ENCODE assay signal across 1 cellular context in the genomic region with DNA sequence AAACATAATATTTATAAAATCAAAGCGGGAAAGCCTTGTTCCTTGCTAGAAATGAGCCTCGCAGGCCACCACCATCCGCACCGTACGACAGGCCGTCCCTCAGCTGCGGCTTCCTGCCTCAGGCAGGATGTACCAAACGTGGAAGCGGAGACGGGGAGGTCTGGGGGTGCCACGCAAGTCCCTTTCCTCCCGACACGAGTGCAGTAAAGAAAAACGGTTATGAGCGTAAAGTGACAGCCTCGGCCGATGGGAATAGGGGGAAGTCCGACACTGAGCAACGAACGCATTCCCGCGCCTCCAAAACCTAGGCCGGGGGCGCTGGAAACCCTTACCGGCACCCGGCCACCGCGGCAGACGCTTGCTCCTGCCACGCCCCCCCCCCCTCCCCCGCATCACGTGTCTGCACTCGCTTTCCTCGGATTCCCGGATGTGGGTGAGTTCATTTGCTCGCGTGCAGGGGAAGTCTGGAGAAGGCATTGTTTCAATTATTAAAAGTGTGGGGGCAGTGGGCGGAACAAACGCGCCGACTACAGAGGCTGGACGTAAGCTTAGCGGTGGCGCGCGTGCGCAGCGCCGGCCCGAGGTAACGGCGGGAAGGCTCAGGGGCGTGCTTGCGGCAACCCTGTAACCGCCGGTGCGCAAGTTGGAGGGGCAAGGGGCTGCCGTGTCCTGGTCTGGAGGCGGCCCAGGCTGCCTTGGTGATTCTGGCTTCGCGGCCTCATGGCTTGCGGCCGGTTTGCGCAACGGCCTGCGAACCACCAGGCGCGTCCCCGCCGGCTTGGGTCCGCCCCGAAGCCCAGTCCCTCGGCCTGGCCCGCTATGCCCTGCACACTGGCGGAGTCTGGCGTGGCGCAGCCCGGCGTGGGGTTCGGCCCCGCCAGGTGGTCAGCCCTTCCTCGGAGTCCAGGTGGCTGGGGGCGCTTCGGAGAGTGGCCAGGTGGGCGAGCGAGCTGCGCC.
TF ChIP-seq lines count a peak whose summit lies in the region.

A gene with protein sequence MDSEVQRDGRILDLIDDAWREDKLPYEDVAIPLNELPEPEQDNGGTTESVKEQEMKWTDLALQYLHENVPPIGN (minus strand): TSS at position 366 of the 957 bp plus-strand sequence. CDS start 3,081 bp downstream, outside the sequence.
A gene (plus strand): TSS at position 438 of the 957 bp plus-strand sequence. CDS start 9,264 bp downstream, outside the sequence.

TF ChIP-seq in GM23338, 12 proteins besides CTCF, POLR2A, EP300 and RAD21 (continued from another document):
- TF ChIP-seq, protein P1, sequence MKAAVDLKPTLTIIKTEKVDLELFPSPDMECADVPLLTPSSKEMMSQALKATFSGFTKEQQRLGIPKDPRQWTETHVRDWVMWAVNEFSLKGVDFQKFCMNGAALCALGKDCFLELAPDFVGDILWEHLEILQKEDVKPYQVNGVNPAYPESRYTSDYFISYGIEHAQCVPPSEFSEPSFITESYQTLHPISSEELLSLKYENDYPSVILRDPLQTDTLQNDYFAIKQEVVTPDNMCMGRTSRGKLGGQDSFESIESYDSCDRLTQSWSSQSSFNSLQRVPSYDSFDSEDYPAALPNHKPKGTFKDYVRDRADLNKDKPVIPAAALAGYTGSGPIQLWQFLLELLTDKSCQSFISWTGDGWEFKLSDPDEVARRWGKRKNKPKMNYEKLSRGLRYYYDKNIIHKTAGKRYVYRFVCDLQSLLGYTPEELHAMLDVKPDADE (IDR thresholded peaks at IDR 0.05) = peak; percentile 75; the same call in 1 of the 2 replicates
- TF ChIP-seq NANOG (IDR thresholded peaks at IDR 0.05; ENCODE audit: borderline replicate concordance) (no peak), EZH2phosphoT487 (IDR thresholded peaks at IDR 0.05; ENCODE audit: unreplicated experiment) (no peak), STAT1 (IDR thresholded peaks at IDR 0.05; ENCODE audit: unreplicated experiment) (no peak), JUNB (IDR thresholded peaks at IDR 0.05; ENCODE audit: unreplicated experiment) (no peak), EZH2 (IDR thresholded peaks at IDR 0.05; ENCODE audit: low read depth, unreplicated experiment) (no peak), ZNF114 (CRISPR knock-in tag; IDR thresholded peaks at IDR 0.05) (no peak), POLR2AphosphoS5 (IDR thresholded peaks at IDR 0.05; ENCODE audit: low read depth) (peak; percentile 69), ZNF331 (CRISPR knock-in tag; IDR thresholded peaks at IDR 0.05; ENCODE audit: low read depth) (no peak)
- TF ChIP-seq, protein P2, sequence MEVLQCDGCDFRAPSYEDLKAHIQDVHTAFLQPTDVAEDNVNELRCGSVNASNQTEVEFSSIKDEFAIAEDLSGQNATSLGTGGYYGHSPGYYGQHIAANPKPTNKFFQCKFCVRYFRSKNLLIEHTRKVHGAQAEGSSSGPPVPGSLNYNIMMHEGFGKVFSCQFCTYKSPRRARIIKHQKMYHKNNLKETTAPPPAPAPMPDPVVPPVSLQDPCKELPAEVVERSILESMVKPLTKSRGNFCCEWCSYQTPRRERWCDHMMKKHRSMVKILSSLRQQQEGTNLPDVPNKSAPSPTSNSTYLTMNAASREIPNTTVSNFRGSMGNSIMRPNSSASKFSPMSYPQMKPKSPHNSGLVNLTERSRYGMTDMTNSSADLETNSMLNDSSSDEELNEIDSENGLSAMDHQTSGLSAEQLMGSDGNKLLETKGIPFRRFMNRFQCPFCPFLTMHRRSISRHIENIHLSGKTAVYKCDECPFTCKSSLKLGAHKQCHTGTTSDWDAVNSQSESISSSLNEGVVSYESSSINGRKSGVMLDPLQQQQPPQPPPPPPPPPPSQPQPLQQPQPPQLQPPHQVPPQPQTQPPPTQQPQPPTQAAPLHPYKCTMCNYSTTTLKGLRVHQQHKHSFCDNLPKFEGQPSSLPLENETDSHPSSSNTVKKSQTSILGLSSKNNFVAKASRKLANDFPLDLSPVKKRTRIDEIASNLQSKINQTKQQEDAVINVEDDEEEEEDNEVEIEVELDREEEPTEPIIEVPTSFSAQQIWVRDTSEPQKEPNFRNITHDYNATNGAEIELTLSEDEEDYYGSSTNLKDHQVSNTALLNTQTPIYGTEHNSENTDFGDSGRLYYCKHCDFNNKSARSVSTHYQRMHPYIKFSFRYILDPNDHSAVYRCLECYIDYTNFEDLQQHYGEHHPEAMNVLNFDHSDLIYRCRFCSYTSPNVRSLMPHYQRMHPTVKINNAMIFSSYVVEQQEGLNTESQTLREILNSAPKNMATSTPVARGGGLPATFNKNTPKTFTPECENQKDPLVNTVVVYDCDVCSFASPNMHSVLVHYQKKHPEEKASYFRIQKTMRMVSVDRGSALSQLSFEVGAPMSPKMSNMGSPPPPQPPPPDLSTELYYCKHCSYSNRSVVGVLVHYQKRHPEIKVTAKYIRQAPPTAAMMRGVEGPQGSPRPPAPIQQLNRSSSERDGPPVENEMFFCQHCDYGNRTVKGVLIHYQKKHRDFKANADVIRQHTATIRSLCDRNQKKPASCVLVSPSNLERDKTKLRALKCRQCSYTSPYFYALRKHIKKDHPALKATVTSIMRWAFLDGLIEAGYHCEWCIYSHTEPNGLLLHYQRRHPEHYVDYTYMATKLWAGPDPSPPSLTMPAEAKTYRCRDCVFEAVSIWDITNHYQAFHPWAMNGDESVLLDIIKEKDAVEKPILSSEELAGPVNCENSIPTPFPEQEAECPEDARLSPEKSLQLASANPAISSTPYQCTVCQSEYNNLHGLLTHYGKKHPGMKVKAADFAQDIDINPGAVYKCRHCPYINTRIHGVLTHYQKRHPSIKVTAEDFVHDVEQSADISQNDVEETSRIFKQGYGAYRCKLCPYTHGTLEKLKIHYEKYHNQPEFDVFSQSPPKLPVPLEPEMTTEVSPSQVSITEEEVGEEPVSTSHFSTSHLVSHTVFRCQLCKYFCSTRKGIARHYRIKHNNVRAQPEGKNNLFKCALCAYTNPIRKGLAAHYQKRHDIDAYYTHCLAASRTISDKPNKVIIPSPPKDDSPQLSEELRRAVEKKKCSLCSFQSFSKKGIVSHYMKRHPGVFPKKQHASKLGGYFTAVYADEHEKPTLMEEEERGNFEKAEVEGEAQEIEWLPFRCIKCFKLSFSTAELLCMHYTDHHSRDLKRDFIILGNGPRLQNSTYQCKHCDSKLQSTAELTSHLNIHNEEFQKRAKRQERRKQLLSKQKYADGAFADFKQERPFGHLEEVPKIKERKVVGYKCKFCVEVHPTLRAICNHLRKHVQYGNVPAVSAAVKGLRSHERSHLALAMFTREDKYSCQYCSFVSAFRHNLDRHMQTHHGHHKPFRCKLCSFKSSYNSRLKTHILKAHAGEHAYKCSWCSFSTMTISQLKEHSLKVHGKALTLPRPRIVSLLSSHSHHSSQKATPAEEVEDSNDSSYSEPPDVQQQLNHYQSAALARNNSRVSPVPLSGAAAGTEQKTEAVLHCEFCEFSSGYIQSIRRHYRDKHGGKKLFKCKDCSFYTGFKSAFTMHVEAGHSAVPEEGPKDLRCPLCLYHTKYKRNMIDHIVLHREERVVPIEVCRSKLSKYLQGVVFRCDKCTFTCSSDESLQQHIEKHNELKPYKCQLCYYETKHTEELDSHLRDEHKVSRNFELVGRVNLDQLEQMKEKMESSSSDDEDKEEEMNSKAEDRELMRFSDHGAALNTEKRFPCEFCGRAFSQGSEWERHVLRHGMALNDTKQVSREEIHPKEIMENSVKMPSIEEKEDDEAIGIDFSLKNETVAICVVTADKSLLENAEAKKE (CRISPR knock-in tag; IDR thresholded peaks at IDR 0.05) = no peak
- TF ChIP-seq, protein P3, sequence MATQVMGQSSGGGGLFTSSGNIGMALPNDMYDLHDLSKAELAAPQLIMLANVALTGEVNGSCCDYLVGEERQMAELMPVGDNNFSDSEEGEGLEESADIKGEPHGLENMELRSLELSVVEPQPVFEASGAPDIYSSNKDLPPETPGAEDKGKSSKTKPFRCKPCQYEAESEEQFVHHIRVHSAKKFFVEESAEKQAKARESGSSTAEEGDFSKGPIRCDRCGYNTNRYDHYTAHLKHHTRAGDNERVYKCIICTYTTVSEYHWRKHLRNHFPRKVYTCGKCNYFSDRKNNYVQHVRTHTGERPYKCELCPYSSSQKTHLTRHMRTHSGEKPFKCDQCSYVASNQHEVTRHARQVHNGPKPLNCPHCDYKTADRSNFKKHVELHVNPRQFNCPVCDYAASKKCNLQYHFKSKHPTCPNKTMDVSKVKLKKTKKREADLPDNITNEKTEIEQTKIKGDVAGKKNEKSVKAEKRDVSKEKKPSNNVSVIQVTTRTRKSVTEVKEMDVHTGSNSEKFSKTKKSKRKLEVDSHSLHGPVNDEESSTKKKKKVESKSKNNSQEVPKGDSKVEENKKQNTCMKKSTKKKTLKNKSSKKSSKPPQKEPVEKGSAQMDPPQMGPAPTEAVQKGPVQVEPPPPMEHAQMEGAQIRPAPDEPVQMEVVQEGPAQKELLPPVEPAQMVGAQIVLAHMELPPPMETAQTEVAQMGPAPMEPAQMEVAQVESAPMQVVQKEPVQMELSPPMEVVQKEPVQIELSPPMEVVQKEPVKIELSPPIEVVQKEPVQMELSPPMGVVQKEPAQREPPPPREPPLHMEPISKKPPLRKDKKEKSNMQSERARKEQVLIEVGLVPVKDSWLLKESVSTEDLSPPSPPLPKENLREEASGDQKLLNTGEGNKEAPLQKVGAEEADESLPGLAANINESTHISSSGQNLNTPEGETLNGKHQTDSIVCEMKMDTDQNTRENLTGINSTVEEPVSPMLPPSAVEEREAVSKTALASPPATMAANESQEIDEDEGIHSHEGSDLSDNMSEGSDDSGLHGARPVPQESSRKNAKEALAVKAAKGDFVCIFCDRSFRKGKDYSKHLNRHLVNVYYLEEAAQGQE (IDR thresholded peaks at IDR 0.05; ENCODE audit: unreplicated experiment) = no peak
